In the genomic region with DNA sequence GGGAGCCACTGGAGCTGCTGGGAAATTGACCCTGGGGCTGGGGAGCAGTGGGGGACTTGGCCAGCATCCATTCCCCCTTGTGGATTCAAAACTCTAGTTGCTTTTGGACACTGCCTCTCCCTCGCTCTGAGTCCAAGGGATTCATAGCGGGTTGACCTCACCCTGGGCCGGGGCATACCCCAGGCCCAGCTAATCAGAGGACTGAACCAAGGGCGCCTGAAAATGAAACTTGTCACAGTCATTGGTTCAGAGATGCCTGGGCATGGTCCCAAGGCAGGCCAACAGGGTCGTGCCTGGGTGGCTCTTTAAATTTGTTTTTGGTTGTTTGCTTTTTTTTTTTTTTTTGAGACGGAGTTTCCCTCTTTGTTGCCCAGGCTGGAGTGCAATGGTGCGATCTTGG, we compare ENCODE assay signal across 14 cellular contexts. TPM values are rescaled to one million over a fixed set of nuclear protein-coding genes. Genes with fewer than 3 reads are reported as not detected.
DNase-seq lines count a peak whose midpoint lies in the region; ATAC-seq and TF ChIP-seq lines count a peak whose summit lies in the region.
"Had no signal": no experiment of that assay in that cellular context is flagged by ENCODE, and none has a peak within 500 bp of the region (broad histone marks: within the 10 kb centered on the region; RNA-seq: fewer than 3 reads in every experiment).

No MANE protein-coding gene starts in this region.

- POLR2A ChIA-PET in RWPE1 (lab: Yijun Ruan, JAX; ENCODE audit: low non-redundant PET) = no interaction called here

- no peak for TF ChIP-seq POLR2A in sigmoid colon (IDR thresholded peaks at IDR 0.05)

- no peak for TF ChIP-seq EP300 in sigmoid colon (IDR thresholded peaks at IDR 0.05)

- intact Hi-C loops in sigmoid colon (cut with DNase I) = no loop called here

- CTCF ChIA-PET in RWPE1 (lab: Yijun Ruan, JAX) = no interaction called here

- peaks cover 0 to 22% (median 14%) of the 10 kb centered on the region in 4 donors for H3K4me1 ChIP-seq in sigmoid colon

- H3K36me3 ChIP-seq in sigmoid colon = no peaks in the 10 kb centered on the region

- H3K27ac ChIP-seq in RWPE1 (peak overlapping the region; percentile 4; the same call in 1 of the 2 replicates), sigmoid colon (peak overlapping the region in 3 of 4 donors; percentile 39 to 52 (median 40))
- H3K27ac ChIP-seq: body of pancreas had no signal

- no peaks in the 10 kb centered on the region for H3K27me3 ChIP-seq in sigmoid colon
- H3K27me3 ChIP-seq: body of pancreas had no signal

- DNase-seq in RWPE1 (ENCODE audit: low spot score) (no peak), sigmoid colon (no peak), mesenteric fat pad (ENCODE audit: low spot score) (no peak), foreskin fibroblast (no peak), nucleus accumbens (lab: John Stamatoyannopoulos, UW) (no peak), islet precursor cell (no peak)
- DNase-seq: body of pancreas, GOT3, MM.1S had no signal

- no peaks in the 10 kb centered on the region for H3K9me3 ChIP-seq in sigmoid colon
- H3K9me3 ChIP-seq: body of pancreas had no signal

- WGBS in sigmoid colon, 2 donors = 79 to 93% methylated on average over 7 of the region's 7 CpGs

- no peak for TF ChIP-seq CTCF in RWPE1 (conservative IDR thresholded peaks at IDR 0.05; ENCODE audit: low read depth)
- no peak for TF ChIP-seq CTCF in sigmoid colon (IDR thresholded peaks at IDR 0.05)
- TF ChIP-seq CTCF in foreskin fibroblast (IDR thresholded peaks at IDR 0.05; ENCODE audit: low read depth, low read length) = no peak

- ATAC-seq in GM18868 (IDR thresholded peaks at IDR 0.05; ENCODE audit: unreplicated experiment) (peak; percentile 71), GM21786 (IDR thresholded peaks at IDR 0.05; ENCODE audit: unreplicated experiment) (peak; percentile 86)
- ATAC-seq: body of pancreas had no signal

- H3K4me3 ChIP-seq in sigmoid colon (no peak overlapping the region), foreskin fibroblast (ENCODE audit: low read depth in 1 of 2, low read length in 2 of 2) (no peak overlapping the region)
- H3K4me3 ChIP-seq: body of pancreas had no signal

RNA-seq across cellular contexts. Expression of a gene that starts 22.6 kb away (rescaled TPM):
- total RNA-seq in sigmoid colon (10 to 100 TPM in 3 of 4 donors, 1 to 10 TPM in 1; 8.9 to 16.1 (median 12.6) TPM), mesenteric fat pad (82.2 TPM)
- 10 to 100 TPM in 1 of 3 donors, 1 to 10 TPM in 2; 4.2 to 28.6 (median 7.6) TPM for polyA plus RNA-seq in sigmoid colon

RNA-seq across cellular contexts. Expression of a gene that starts 28.5 kb away (rescaled TPM):
- not detected for total RNA-seq in sigmoid colon
- polyA plus RNA-seq in sigmoid colon = not detected
- total RNA-seq in mesenteric fat pad = not detected
- total RNA-seq: body of pancreas, mesothelial cell of epicardium, RPMI7951, temporal lobe had no signal
